Comparison of ENCODE assay signal across 25 cellular contexts in the genomic region with DNA sequence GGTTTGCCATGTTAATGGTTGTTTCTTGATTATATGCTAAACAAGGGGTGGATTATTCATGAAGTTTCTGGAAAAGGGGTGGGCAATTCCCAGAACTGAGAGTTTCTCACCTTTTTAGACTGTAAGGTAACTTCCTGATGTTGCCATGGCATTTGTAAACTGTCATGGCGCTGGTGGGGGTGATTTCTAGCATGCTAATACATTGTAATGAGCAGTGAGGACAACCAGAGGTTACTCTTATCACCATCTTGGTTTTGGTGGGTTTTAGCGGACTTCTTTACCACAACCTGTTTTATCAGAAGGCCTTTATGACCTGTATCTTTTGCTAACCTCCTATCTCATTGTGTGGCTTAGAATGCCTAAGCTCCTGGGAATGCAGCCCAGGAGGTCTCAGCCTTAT.
"Had no signal": no experiment of that assay in that cellular context is flagged by ENCODE, and none has a peak within 500 bp of the region (broad histone marks: within the 10 kb centered on the region; RNA-seq: fewer than 3 reads in every experiment).

No MANE protein-coding gene starts in this region.

- H3K4me3 ChIP-seq: left ventricle myocardium inferior, lung, mucosa of descending colon, pancreas, prostate gland, spleen, tibial nerve, uterus had no signal

- H3K27me3 Mint-ChIP-seq: naive thymus-derived CD4-positive, alpha-beta T cell; stimulated activated naive CD8-positive, alpha-beta T cell treated with anti-CD3 and anti-CD28 coated beads, Interleukin-15, amount 100 ng/mL, for 72 hours; type B pancreatic cell had no signal

- H3K4me3 Mint-ChIP-seq: naive thymus-derived CD4-positive, alpha-beta T cell; natural killer cell treated with Interleukin-12 subunit alpha and Interleukin-12 subunit beta and Interleukin-15 and Interleukin-18, amount 100 ng/mL, for 72 hours; stimulated activated effector memory CD8-positive, alpha-beta T cell treated with anti-CD3 and anti-CD28 coated beads, Interleukin-12 subunit alpha, Interleukin-12 subunit beta, amount 100 ng/mL, for 72 hours; stimulated activated naive CD8-positive, alpha-beta T cell treated with anti-CD3 and anti-CD28 coated beads, Interleukin-15, amount 100 ng/mL, for 72 hours; type B pancreatic cell had no signal

- ATAC-seq: mucosa of descending colon; naive thymus-derived CD4-positive, alpha-beta T cell; natural killer cell treated with Interleukin-12 subunit alpha and Interleukin-12 subunit beta and Interleukin-15 and Interleukin-18, amount 100 ng/mL, for 72 hours; pancreas; right cardiac atrium; sciatic nerve; stimulated activated effector memory CD8-positive, alpha-beta T cell treated with anti-CD3 and anti-CD28 coated beads, Interleukin-12 subunit alpha, Interleukin-12 subunit beta, amount 100 ng/mL, for 72 hours; stimulated activated naive CD8-positive, alpha-beta T cell treated with anti-CD3 and anti-CD28 coated beads, Interleukin-15, amount 100 ng/mL, for 72 hours had no signal

- DNase-seq: hypothalamus; islet precursor cell; left ventricle myocardium inferior; midbrain; mucosa of descending colon; naive thymus-derived CD4-positive, alpha-beta T cell; nucleus accumbens; pancreas; posterior cingulate gyrus; retina; right cardiac atrium; small intestine; spleen; stimulated activated CD4-positive, alpha-beta T cell treated with anti-CD3 and anti-CD28 coated beads, Interleukin-4, amount 100 ng/mL, for 24 hours; stimulated activated naive CD4-positive, alpha-beta T cell; stimulated activated naive CD8-positive, alpha-beta T cell treated with anti-CD3 and anti-CD28 coated beads, Interleukin-15, amount 100 ng/mL, for 72 hours; substantia nigra; uterus had no signal

- H3K4me1 ChIP-seq: left ventricle myocardium inferior, pancreas, prostate gland, spleen, tibial nerve, uterus had no signal

- H3K4me1 Mint-ChIP-seq: stimulated activated effector memory CD8-positive, alpha-beta T cell treated with anti-CD3 and anti-CD28 coated beads, Interleukin-12 subunit alpha, Interleukin-12 subunit beta, amount 100 ng/mL, for 72 hours; stimulated activated naive CD8-positive, alpha-beta T cell treated with anti-CD3 and anti-CD28 coated beads, Interleukin-15, amount 100 ng/mL, for 72 hours had no signal

- H3K27ac ChIP-seq: left ventricle myocardium inferior, pancreas, prostate gland, spleen, tibial nerve, uterus had no signal

- H3K27me3 ChIP-seq: pancreas, spleen, tibial nerve, uterus had no signal

- H3K36me3 ChIP-seq: left ventricle myocardium inferior, pancreas, prostate gland, spleen, tibial nerve, uterus had no signal

- H3K9me3 ChIP-seq: left ventricle myocardium inferior, mucosa of descending colon, pancreas, prostate gland, spleen, tibial nerve, uterus had no signal

- H3K36me3 Mint-ChIP-seq: naive thymus-derived CD4-positive, alpha-beta T cell; natural killer cell treated with Interleukin-12 subunit alpha and Interleukin-12 subunit beta and Interleukin-15 and Interleukin-18, amount 100 ng/mL, for 72 hours; stimulated activated effector memory CD8-positive, alpha-beta T cell treated with anti-CD3 and anti-CD28 coated beads, Interleukin-12 subunit alpha, Interleukin-12 subunit beta, amount 100 ng/mL, for 72 hours; type B pancreatic cell had no signal

- H3K27ac Mint-ChIP-seq: naive thymus-derived CD4-positive, alpha-beta T cell; natural killer cell treated with Interleukin-12 subunit alpha and Interleukin-12 subunit beta and Interleukin-15 and Interleukin-18, amount 100 ng/mL, for 72 hours; stimulated activated effector memory CD8-positive, alpha-beta T cell treated with anti-CD3 and anti-CD28 coated beads, Interleukin-12 subunit alpha, Interleukin-12 subunit beta, amount 100 ng/mL, for 72 hours; stimulated activated naive CD8-positive, alpha-beta T cell treated with anti-CD3 and anti-CD28 coated beads, Interleukin-15, amount 100 ng/mL, for 72 hours; type B pancreatic cell had no signal

- H3K9me3 Mint-ChIP-seq: natural killer cell treated with Interleukin-12 subunit alpha and Interleukin-12 subunit beta and Interleukin-15 and Interleukin-18, amount 100 ng/mL, for 72 hours; stimulated activated effector memory CD8-positive, alpha-beta T cell treated with anti-CD3 and anti-CD28 coated beads, Interleukin-12 subunit alpha, Interleukin-12 subunit beta, amount 100 ng/mL, for 72 hours; type B pancreatic cell had no signal
